11 cellular contexts compared by ENCODE assay signal in genomic region chr2:174750923-174751441, GRCh38. TPM values are rescaled to one million over a fixed set of nuclear protein-coding genes. Genes with fewer than 3 reads are reported as not detected.
DNase-seq lines count a peak whose midpoint lies in the region; ATAC-seq, FAIRE-seq and TF ChIP-seq lines count a peak whose summit lies in the region.
"Had no signal": no experiment of that assay in that cellular context is flagged by ENCODE, and none has a peak within 500 bp of the region (broad histone marks: within the 10 kb centered on the region; RNA-seq: fewer than 3 reads in every experiment).

No MANE protein-coding gene starts in this region.

- no peak for FAIRE-seq in HepG2 (lab: Jason Lieb, UNC)
- FAIRE-seq: bronchial epithelial cell had no signal

- in situ Hi-C loops in HepG2 (cut with HindIII; ENCODE audit: extremely low pct_ligation_motif_present, low pct_unique_long_range_greater_than_20kb) = no loop called here

- H3K9me3 Mint-ChIP-seq in activated T-cell treated with anti-CD3 and anti-CD28 coated beads, Interleukin-2, amount 50 U/mL, for 4 hours = no peaks in the 10 kb centered on the region

- no peak for TF ChIP-seq CTCF in HepG2 (CRISPR knock-in tag; IDR thresholded peaks at IDR 0.05)

- WGBS in HepG2 (ENCODE audit: low lambda C conversion rate) = 39% methylated on average over 5 of the region's 5 CpGs

- H4K20me1 ChIP-seq in BLaER1 (no peaks in the 10 kb centered on the region), HepG2 (ENCODE audit: insufficient read depth, low read length) (no peaks in the 10 kb centered on the region)

- H3K79me2 ChIP-seq in HepG2 (ENCODE audit: insufficient read depth, low read length) = no peaks in the 10 kb centered on the region

- H3K4me3 Mint-ChIP-seq in activated T-cell treated with anti-CD3 and anti-CD28 coated beads, Interleukin-2, amount 50 U/mL, for 4 hours = peak overlapping the region; percentile 39

- H3K9me3 ChIP-seq in BLaER1 = no peaks in the 10 kb centered on the region
- H3K9me3 ChIP-seq in HepG2 (ENCODE audit: low read length) = no peaks in the 10 kb centered on the region
- H3K9me3 ChIP-seq: stomach had no signal

- intact Hi-C loops in Right ventricle myocardium inferior (cut with DNase I) (no loop called here), HepG2 (cut with micrococcal nuclease; ENCODE audit: unreplicated experiment) (no loop called here)

- H3K4me1 Mint-ChIP-seq in activated T-cell treated with anti-CD3 and anti-CD28 coated beads, Interleukin-2, amount 50 U/mL, for 4 hours (ENCODE audit: low read depth) = peaks cover 42% of the 10 kb centered on the region

- CTCF ChIA-PET in HepG2 (lab: Yijun Ruan, JAX; ENCODE audit: low intra/inter-chr PET ratio, low total read pairs) = no interaction called here

- H3K27me3 ChIP-seq in BLaER1 (no peaks in the 10 kb centered on the region), HepG2 (ENCODE audit: control insufficient read depth in 1 of 2, insufficient read depth in 2 of 2, low read length in 2 of 2) (peaks cover 0 to 35% of the 10 kb centered on the region in 2 experiments; a peak in 3 of 5 replicates)
- H3K27me3 ChIP-seq: stomach had no signal

- TF ChIP-seq EP300 in HepG2 (IDR thresholded peaks at IDR 0.05; ENCODE audit: low read depth in 2 of 2, low read length in 2 of 2) (no peak), HepG2 (CRISPR knock-in tag; IDR thresholded peaks at IDR 0.05; ENCODE audit: borderline replicate concordance) (no peak)

- POLR2A ChIA-PET in HepG2 (lab: Yijun Ruan, JAX) = no interaction called here

- H3K9ac ChIP-seq in BLaER1 (no peak overlapping the region), HepG2 (ENCODE audit: insufficient read depth, low read depth, low read length) (no peak overlapping the region)

- TF ChIP-seq RAD21 in HepG2 (CRISPR knock-in tag; IDR thresholded peaks at IDR 0.05) = no peak

- BruUV-seq in HepG2 (replicated peaks; lab: Mats Ljungman, UMichigan) = no TSS peak

- H3K36me3 ChIP-seq in BLaER1 (no peaks in the 10 kb centered on the region), HepG2 (replicated peaks in 1 of 2; ENCODE audit: control insufficient read depth in 1 of 2, insufficient read depth in 2 of 2, low read length in 2 of 2) (no peaks in the 10 kb centered on the region)
- H3K36me3 ChIP-seq: stomach had no signal

- H2AFZ ChIP-seq in HepG2 (ENCODE audit: low read length) = no peak overlapping the region

- H3K4me1 ChIP-seq in BLaER1 (peaks cover 53% of the 10 kb centered on the region), HepG2 (ENCODE audit: insufficient read depth, low read length) (no peaks in the 10 kb centered on the region)
- H3K4me1 ChIP-seq: stomach had no signal

- H3K27me3 Mint-ChIP-seq in activated T-cell treated with anti-CD3 and anti-CD28 coated beads, Interleukin-2, amount 50 U/mL, for 4 hours (ENCODE audit: low read depth) = no peaks in the 10 kb centered on the region

- peak; percentile 12 for DNase-seq in activated T-cell treated with anti-CD3 and anti-CD28 coated beads, Interleukin-2, amount 50 U/mL, for 4 hours
- no peak for DNase-seq in Right ventricle myocardium inferior (ENCODE audit: missing footprints)
- no peak for DNase-seq in HepG2 (ENCODE audit: low spot score)
- DNase-seq in hepatic stellate cell (ENCODE audit: low spot score) = no peak
- no peak for DNase-seq in SHP77 (lab: John Stamatoyannopoulos, UW)
- DNase-seq: NCI-H524 treated with DMSO at 0.1 percent for 48 hours, stomach had no signal

- H3K4me2 ChIP-seq in BLaER1 = peak overlapping the region; percentile 69
- H3K4me2 ChIP-seq in HepG2 (ENCODE audit: low read depth, low read length) = no peak overlapping the region

- H3K4me3 ChIP-seq in BLaER1 (no peak overlapping the region), HepG2 (replicated peaks in 1 of 3; ENCODE audit: insufficient read depth in 1 of 3, low read depth in 2 of 3, low read length in 3 of 3) (no peak overlapping the region)
- H3K4me3 ChIP-seq: stomach had no signal

- H3K27ac ChIP-seq in BLaER1 (0 out of 2 replicates have a peak overlapping the region, but pooled peaks have one; percentile 7), HepG2 (ENCODE audit: extremely low read length, insufficient read depth, low read length) (no peak overlapping the region)

- H3K36me3 Mint-ChIP-seq in activated T-cell treated with anti-CD3 and anti-CD28 coated beads, Interleukin-2, amount 50 U/mL, for 4 hours (ENCODE audit: insufficient read depth) = no peaks in the 10 kb centered on the region

- no peak for TF ChIP-seq POLR2A in HepG2 (IDR thresholded peaks at IDR 0.05; ENCODE audit: insufficient read depth in 1 of 2, low read depth in 2 of 2, low read length in 2 of 2)

- ATAC-seq in GM19395 (IDR thresholded peaks at IDR 0.05; ENCODE audit: unreplicated experiment) = peak; percentile 55
- peak; percentile 47 for ATAC-seq in HG03159 (IDR thresholded peaks at IDR 0.05; ENCODE audit: unreplicated experiment)
- peak; percentile 17 to 23 for ATAC-seq in activated T-cell treated with anti-CD3 and anti-CD28 coated beads, Interleukin-2, amount 50 U/mL, for 4 hours
- no peak for ATAC-seq in Right ventricle myocardium inferior
- no peak for ATAC-seq in HepG2

TF ChIP-seq in HepG2, 621 proteins besides CTCF, POLR2A, EP300 and RAD21:
- TF ChIP-seq ZNF354B (CRISPR knock-in tag; IDR thresholded peaks at IDR 0.05) = no peak
- no peak for TF ChIP-seq NFYB (CRISPR knock-in tag; IDR thresholded peaks at IDR 0.05)
- TF ChIP-seq ZNF232 (CRISPR knock-in tag; IDR thresholded peaks at IDR 0.05; ENCODE audit: borderline replicate concordance) = no peak
- TF ChIP-seq FOXP1 (IDR thresholded peaks at IDR 0.05) = no peak
- TF ChIP-seq FOXP1 (CRISPR knock-in tag; IDR thresholded peaks at IDR 0.05) = no peak

RNA-seq across cellular contexts. Expression of gene CHRNA1, which starts 13.3 kb away (rescaled TPM):
- not detected for total RNA-seq in activated T-cell treated with anti-CD3 and anti-CD28 coated beads, Interleukin-2, amount 50 U/mL, for 4 hours
- total RNA-seq in Right ventricle myocardium inferior (0.19 TPM), HepG2 (2016; rRNA removed; fragmentation: Illumina TruSeq; extraction: Trizol) (not detected in 2 replicates)
- not detected in 2 replicates for total RNA-seq in HepG2 (2016; cell fraction: cytosol; rRNA removed; fragmentation: Illumina TruSeq; extraction: Trizol; ENCODE audit: low read depth)
- total RNA-seq in HepG2 (2016; cell fraction: insoluble cytoplasmic fraction; rRNA removed; fragmentation: Illumina TruSeq; extraction: Trizol) = not detected in 2 replicates
- total RNA-seq in HepG2 (2016; cell fraction: membrane; rRNA removed; fragmentation: Illumina TruSeq; extraction: Trizol) = not detected in 2 replicates
- total RNA-seq in HepG2 (2016; cell fraction: nucleus; rRNA removed; fragmentation: Illumina TruSeq; extraction: Trizol) = not detected in 2 replicates
- not detected in 2 replicates for polyA plus RNA-seq in HepG2 (2011; rRNA removed)
- polyA plus RNA-seq in HepG2 (2011; cell fraction: cytosol; rRNA removed) = not detected in 2 replicates
- not detected in 2 replicates for polyA plus RNA-seq in HepG2 (2011; cell fraction: nucleus; rRNA removed)
- not detected in 2 replicates for polyA plus RNA-seq in HepG2 (2012)
- polyA plus RNA-seq in HepG2 (2016; cell fraction: cytosol; fragmentation: Illumina TruSeq; extraction: Trizol; ENCODE audit: low read depth) = not detected in 2 replicates
- not detected in 2 replicates for polyA plus RNA-seq in HepG2 (2016; cell fraction: insoluble cytoplasmic fraction; fragmentation: Illumina TruSeq; extraction: Trizol; ENCODE audit: low read depth)
- polyA plus RNA-seq in HepG2 (2016; cell fraction: membrane; fragmentation: Illumina TruSeq; extraction: Trizol; ENCODE audit: low read depth) = not detected in 2 replicates
- not detected in 2 replicates for polyA plus RNA-seq in HepG2 (2016; cell fraction: nucleus; fragmentation: Illumina TruSeq; extraction: Trizol; ENCODE audit: insufficient read depth, low read depth)
- polyA minus RNA-seq in HepG2 (2011; rRNA and poly(A)+ RNA removed; ENCODE audit: low replicate concordance) = not detected in 2 replicates
- not detected in 2 replicates for polyA minus RNA-seq in HepG2 (2011; cell fraction: cytosol; rRNA and poly(A)+ RNA removed)
- not detected in 2 replicates for polyA minus RNA-seq in HepG2 (2011; cell fraction: nucleus; rRNA and poly(A)+ RNA removed)
- total RNA-seq: bronchial epithelial cell, stomach had no signal

Comparison
In these comparisons a context has a peak if more than half of its experiments do, and no peak if none do; other contexts are left out.
1. ATAC-seq: peak in GM19395 (single experiment), HG03159 (single experiment) and activated T-cell treated with anti-CD3 and anti-CD28 coated beads, Interleukin-2, amount 50 U/mL, for 4 hours (2 of 2); none in Right ventricle myocardium inferior (single experiment) and HepG2 (single experiment).